34 cellular contexts compared by ENCODE assay signal in the genomic region with DNA sequence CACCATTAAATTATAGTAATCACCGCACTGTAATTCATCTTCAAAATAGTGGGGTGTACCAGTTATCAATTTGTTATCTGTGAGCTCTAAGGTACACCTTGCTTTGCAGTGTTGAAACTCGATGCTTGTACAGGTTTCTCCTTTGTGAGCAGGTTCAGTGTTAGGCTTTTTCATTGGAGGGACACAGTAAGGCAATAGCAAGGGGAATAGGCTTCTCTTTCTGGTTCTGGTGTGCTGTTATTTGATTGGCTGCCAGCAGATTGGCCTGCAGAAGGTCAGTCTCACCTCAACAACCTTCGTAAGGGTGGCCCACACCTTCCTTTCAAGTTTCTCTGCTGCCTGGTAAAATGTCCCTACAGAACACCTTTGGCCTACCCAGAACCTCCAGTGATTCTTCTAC.
"Had no signal": no experiment of that assay in that cellular context is flagged by ENCODE, and none has a peak within 500 bp of the region (broad histone marks: within the 10 kb centered on the region; RNA-seq: fewer than 3 reads in every experiment).

No MANE protein-coding gene starts in this region.

- H3K27me3 ChIP-seq: cardiac muscle cell, Peyer's patch had no signal

- H3K4me3 Mint-ChIP-seq: activated CD4-positive, alpha-beta memory T cell treated with anti-CD3 and anti-CD28 coated beads, Interleukin-2, amount 10 ng/mL, durations not matched to agents 7 days and 5 days; activated CD8-positive, alpha-beta memory T cell treated with anti-CD3 and anti-CD28 coated beads, Interleukin-2, amount 10 ng/mL, durations not matched to agents 7 days and 5 days; activated naive CD8-positive, alpha-beta T cell treated with anti-CD3 and anti-CD28 coated beads for 36 hours; activated T-helper 17 cell treated with anti-CD3 and anti-CD28 coated beads, Interleukin-2, amount 50 U/mL, for 72 hours had no signal

- H3K27me3 Mint-ChIP-seq: activated CD4-positive, alpha-beta memory T cell treated with anti-CD3 and anti-CD28 coated beads, Interleukin-2, amount 10 ng/mL, durations not matched to agents 7 days and 5 days; activated CD8-positive, alpha-beta memory T cell treated with anti-CD3 and anti-CD28 coated beads, Interleukin-2, amount 10 ng/mL, durations not matched to agents 7 days and 5 days; activated naive CD8-positive, alpha-beta T cell treated with anti-CD3 and anti-CD28 coated beads for 36 hours; activated T-helper 17 cell treated with anti-CD3 and anti-CD28 coated beads, Interleukin-2, amount 50 U/mL, for 72 hours had no signal

- H3K27ac Mint-ChIP-seq: activated CD4-positive, alpha-beta memory T cell treated with anti-CD3 and anti-CD28 coated beads, Interleukin-2, amount 10 ng/mL, durations not matched to agents 7 days and 5 days; activated CD8-positive, alpha-beta memory T cell treated with anti-CD3 and anti-CD28 coated beads, Interleukin-2, amount 10 ng/mL, durations not matched to agents 7 days and 5 days; activated naive CD8-positive, alpha-beta T cell treated with anti-CD3 and anti-CD28 coated beads for 36 hours; activated T-helper 17 cell treated with anti-CD3 and anti-CD28 coated beads, Interleukin-2, amount 50 U/mL, for 72 hours had no signal

- H3K4me1 ChIP-seq: Peyer's patch had no signal

- H3K9me3 Mint-ChIP-seq: activated CD4-positive, alpha-beta memory T cell treated with anti-CD3 and anti-CD28 coated beads, Interleukin-2, amount 10 ng/mL, durations not matched to agents 7 days and 5 days; activated naive CD8-positive, alpha-beta T cell treated with anti-CD3 and anti-CD28 coated beads for 36 hours; activated T-helper 17 cell treated with anti-CD3 and anti-CD28 coated beads, Interleukin-2, amount 50 U/mL, for 72 hours had no signal

- H3K36me3 ChIP-seq: Peyer's patch had no signal

- FAIRE-seq: K562 had no signal

- H3K4me1 Mint-ChIP-seq: activated CD8-positive, alpha-beta memory T cell treated with anti-CD3 and anti-CD28 coated beads, Interleukin-2, amount 10 ng/mL, durations not matched to agents 7 days and 5 days; activated T-helper 17 cell treated with anti-CD3 and anti-CD28 coated beads, Interleukin-2, amount 50 U/mL, for 72 hours had no signal

- DNase-seq: activated CD4-positive, alpha-beta memory T cell treated with anti-CD3 and anti-CD28 coated beads, Interleukin-2, amount 10 ng/mL, durations not matched to agents 7 days and 5 days; activated CD4-positive, alpha-beta T cell treated with anti-CD3 and anti-CD28 coated beads for 1 hour; activated CD4-positive, alpha-beta T cell treated with anti-CD3 and anti-CD28 coated beads for 48 hours; activated CD4-positive, CD25-positive, alpha-beta regulatory T cell; activated CD8-positive, alpha-beta memory T cell treated with anti-CD3 and anti-CD28 coated beads for 24 hours; activated CD8-positive, alpha-beta memory T cell treated with anti-CD3 and anti-CD28 coated beads, Interleukin-2, amount 10 ng/mL, durations not matched to agents 7 days and 5 days; activated CD8-positive, alpha-beta memory T cell treated with anti-CD3 and anti-CD28 coated beads, Interleukin-2, amount 50 U/mL, for 48 hours; activated effector memory CD4-positive, alpha-beta T cell treated with anti-CD3 and anti-CD28 coated beads, Interleukin-2, amount 50 U/mL, for 16 hours; activated naive CD4-positive, alpha-beta T cell; activated naive CD4-positive, alpha-beta T cell treated with anti-CD3 and anti-CD28 coated beads, Interleukin-2, amount 50 U/mL, for 16 hours; activated naive CD8-positive, alpha-beta T cell treated with anti-CD3 and anti-CD28 coated beads for 36 hours; activated T-cell treated with anti-CD3 and anti-CD28 coated beads, Interleukin-2, amount 50 U/mL, for 48 hours; amniotic stem cell; aorta; NCI-H1092 treated with DMSO at 0.1 percent for 48 hours; NCI-H1417; NCI-H1930; NCI-H2081 treated with DMSO at 0.1 percent for 48 hours; NCI-H2171; NCI-H510A; NCI-H526; NCI-H748 treated with DMSO at 0.1 percent for 48 hours; NK-92 treated with Interleukin-12 subunit alpha and Interleukin-12 subunit beta, amount 100 ng/mL, for 24 hours; PC-3; Peyer's patch; RPMI8226; SW 1271; T-helper 1 cell; T-helper 2 cell; T-helper 9 cell had no signal

- H3K4me3 ChIP-seq: cardiac muscle cell, K562, Peyer's patch had no signal

- H3K9me3 ChIP-seq: Peyer's patch had no signal

- ATAC-seq: activated CD8-positive, alpha-beta memory T cell treated with anti-CD3 and anti-CD28 coated beads, Interleukin-2, amount 10 ng/mL, durations not matched to agents 7 days and 5 days; activated T-helper 17 cell treated with anti-CD3 and anti-CD28 coated beads, Interleukin-2, amount 50 U/mL, for 72 hours; PC-3 had no signal

- H3K27ac ChIP-seq: cardiac muscle cell, Peyer's patch, VCaP had no signal
